Comparison of ENCODE assay signal across 32 cellular contexts in genomic region chr11:110028904-110029303, GRCh38.
DNase-seq lines count a peak whose midpoint lies in the region; ATAC-seq and TF ChIP-seq lines count a peak whose summit lies in the region.
"Had no signal": no experiment of that assay in that cellular context is flagged by ENCODE, and none has a peak within 500 bp of the region (broad histone marks: within the 10 kb centered on the region; RNA-seq: fewer than 3 reads in every experiment).

No MANE protein-coding gene starts in this region.

- no peaks in the 10 kb centered on the region for H3K4me1 Mint-ChIP-seq in stimulated activated naive CD8-positive, alpha-beta T cell treated with anti-CD3 and anti-CD28 coated beads, Interleukin-15, amount 100 ng/mL, for 72 hours
- H3K4me1 Mint-ChIP-seq: activated naive CD8-positive, alpha-beta T cell treated with anti-CD3 and anti-CD28 coated beads for 36 hours; GM23338 had no signal

- no peaks in the 10 kb centered on the region for H3K27me3 ChIP-seq in neural cell (ENCODE audit: insufficient read depth, low read depth, low read length)
- H3K27me3 ChIP-seq: BLaER1, neutrophil, SJCRH30, thyroid gland, uterus had no signal

- H3K9me3 Mint-ChIP-seq in stimulated activated naive CD8-positive, alpha-beta T cell treated with anti-CD3 and anti-CD28 coated beads, Interleukin-15, amount 100 ng/mL, for 72 hours = no peaks in the 10 kb centered on the region
- H3K9me3 Mint-ChIP-seq: activated CD4-positive, alpha-beta T cell treated with anti-CD3 and anti-CD28 coated beads, Interleukin-2, amount 10 ng/mL, durations not matched to agents 24 days and 14 days; activated naive CD8-positive, alpha-beta T cell treated with anti-CD3 and anti-CD28 coated beads for 36 hours; endodermal cell; GM23338 had no signal

- ATAC-seq in HG02610 (IDR thresholded peaks at IDR 0.05; ENCODE audit: unreplicated experiment) = peak; percentile 33
- no peak for ATAC-seq in stimulated activated naive CD8-positive, alpha-beta T cell treated with anti-CD3 and anti-CD28 coated beads, Interleukin-15, amount 100 ng/mL, for 72 hours
- ATAC-seq: esophagus mucosa, GM23338 had no signal

- no peaks in the 10 kb centered on the region for H3K79me2 ChIP-seq in neural cell (replicated peaks; ENCODE audit: insufficient read depth, low read length)

- no peaks in the 10 kb centered on the region for H4K20me1 ChIP-seq in neural cell (ENCODE audit: insufficient read depth)
- H4K20me1 ChIP-seq: BLaER1 had no signal

- no peak overlapping the region for H3K9ac ChIP-seq in neural cell (ENCODE audit: low read length)
- H3K9ac ChIP-seq: BLaER1 had no signal

- H3K4me3 Mint-ChIP-seq in stimulated activated naive CD8-positive, alpha-beta T cell treated with anti-CD3 and anti-CD28 coated beads, Interleukin-15, amount 100 ng/mL, for 72 hours = no peak overlapping the region
- H3K4me3 Mint-ChIP-seq: activated CD4-positive, alpha-beta T cell treated with anti-CD3 and anti-CD28 coated beads, Interleukin-2, amount 10 ng/mL, durations not matched to agents 24 days and 14 days; activated naive CD8-positive, alpha-beta T cell treated with anti-CD3 and anti-CD28 coated beads for 36 hours; endodermal cell; GM23338 had no signal

- no peaks in the 10 kb centered on the region for H3K9me2 ChIP-seq in neural cell (ENCODE audit: insufficient read depth, low read length)

- no peak overlapping the region for H3K4me2 ChIP-seq in neural cell (ENCODE audit: low read length)
- H3K4me2 ChIP-seq: GM23338 had no signal

- no peak overlapping the region for H3K27ac Mint-ChIP-seq in stimulated activated naive CD8-positive, alpha-beta T cell treated with anti-CD3 and anti-CD28 coated beads, Interleukin-15, amount 100 ng/mL, for 72 hours
- H3K27ac Mint-ChIP-seq: activated CD4-positive, alpha-beta T cell treated with anti-CD3 and anti-CD28 coated beads, Interleukin-2, amount 10 ng/mL, durations not matched to agents 24 days and 14 days; activated naive CD8-positive, alpha-beta T cell treated with anti-CD3 and anti-CD28 coated beads for 36 hours; endodermal cell; GM23338 had no signal

- H3K9me3 ChIP-seq in neural cell (ENCODE audit: low read length) = no peaks in the 10 kb centered on the region
- H3K9me3 ChIP-seq: left ventricle myocardium inferior, neutrophil, SJCRH30, thyroid gland, uterus had no signal

- peak overlapping the region; percentile 48 for H3K27ac ChIP-seq in neural cell (ENCODE audit: low read length)
- H3K27ac ChIP-seq: BLaER1, coronary artery, HL-60, left ventricle myocardium inferior, neutrophil, SJCRH30, thyroid gland, uterus, WERI-Rb-1 had no signal

- H3F3A ChIP-seq in neural cell (ENCODE audit: insufficient read depth, low read length, poor library complexity, severe bottlenecking) = no peaks in the 10 kb centered on the region

- DNase-seq in GM12865 (ENCODE audit: low read depth) = peak; percentile 45
- DNase-seq in amniotic epithelial cell (ENCODE audit: low read depth) = peak; percentile 4
- DNase-seq in stimulated activated naive CD8-positive, alpha-beta T cell treated with anti-CD3 and anti-CD28 coated beads, Interleukin-15, amount 100 ng/mL, for 72 hours = no peak
- no peak for DNase-seq in RPMI8226
- DNase-seq in cerebellar nuclear complex (lab: John Stamatoyannopoulos, UW) = no peak
- DNase-seq: ACHN; activated CD4-positive, alpha-beta T cell treated with anti-CD3 and anti-CD28 coated beads, Interleukin-2, amount 10 ng/mL, durations not matched to agents 24 days and 14 days; activated effector memory CD4-positive, alpha-beta T cell treated with anti-CD3 and anti-CD28 coated beads, Interleukin-2, amount 50 U/mL, for 16 hours; activated naive CD8-positive, alpha-beta T cell treated with anti-CD3 and anti-CD28 coated beads for 36 hours; aorta; endodermal cell; islet precursor cell; Karpas-422; left ventricle myocardium inferior; NCI-H146; NCI-H82; posterior cingulate gyrus; right cardiac atrium; SJCRH30; stimulated activated CD4-positive, alpha-beta T cell treated with anti-CD3 and anti-CD28 coated beads, Interleukin-1b, Interleukin-23, amount 100 ng/mL, for 48 hours; T1000; thyroid gland; uterus; WERI-Rb-1 had no signal

- no peaks in the 10 kb centered on the region for H3K36me3 ChIP-seq in neural cell (ENCODE audit: insufficient read depth, low read length)
- H3K36me3 ChIP-seq: BLaER1, left ventricle myocardium inferior, neutrophil, SJCRH30, thyroid gland, uterus, WERI-Rb-1 had no signal

- peak; percentile 75 for TF ChIP-seq EP300 in neural cell (conservative IDR thresholded peaks at IDR 0.05; ENCODE audit: poor library complexity, severe bottlenecking)

- no peak for TF ChIP-seq RAD21 in neural cell (conservative IDR thresholded peaks at IDR 0.05)

- TF ChIP-seq CTCF in GM12865 (IDR thresholded peaks at IDR 0.05; ENCODE audit: insufficient read depth, low read depth, low read length, missing control alignments) (no peak), neural cell (IDR thresholded peaks at IDR 0.05; ENCODE audit: poor library complexity, severe bottlenecking) (no peak)

- H3K27me3 Mint-ChIP-seq in stimulated activated naive CD8-positive, alpha-beta T cell treated with anti-CD3 and anti-CD28 coated beads, Interleukin-15, amount 100 ng/mL, for 72 hours = peaks cover 5% of the 10 kb centered on the region
- H3K27me3 Mint-ChIP-seq: activated naive CD8-positive, alpha-beta T cell treated with anti-CD3 and anti-CD28 coated beads for 36 hours had no signal

- H3K4me3 ChIP-seq in GM12865 (ENCODE audit: low read depth, low read length) = no peak overlapping the region
- peak overlapping the region; percentile 23 for H3K4me3 ChIP-seq in neural cell (ENCODE audit: low read length)
- H3K4me3 ChIP-seq: BLaER1, coronary artery, GM23338, left ventricle myocardium inferior, SJCRH30, thyroid gland, uterus had no signal

- H2AFZ ChIP-seq in neural cell (ENCODE audit: low read depth, low read length) = no peak overlapping the region
- H2AFZ ChIP-seq: GM23338 had no signal

TF ChIP-seq in neural cell, 6 proteins besides CTCF, POLR2A, EP300 and RAD21:
- peak; percentile 46 for TF ChIP-seq POLR2AphosphoS5 (IDR thresholded peaks at IDR 0.05)
- no peak for TF ChIP-seq SMC3 (conservative IDR thresholded peaks at IDR 0.05; ENCODE audit: poor library complexity)

Comparison
In these comparisons a context has a peak if more than half of its experiments do, and no peak if none do; other contexts are left out.
1. DNase-seq: peak in GM12865 (single experiment) and amniotic epithelial cell (single experiment); none in stimulated activated naive CD8-positive, alpha-beta T cell treated with anti-CD3 and anti-CD28 coated beads, Interleukin-15, amount 100 ng/mL, for 72 hours (0 of 2), RPMI8226 (single experiment) and cerebellar nuclear complex (0 of 2).